In the genomic region with DNA sequence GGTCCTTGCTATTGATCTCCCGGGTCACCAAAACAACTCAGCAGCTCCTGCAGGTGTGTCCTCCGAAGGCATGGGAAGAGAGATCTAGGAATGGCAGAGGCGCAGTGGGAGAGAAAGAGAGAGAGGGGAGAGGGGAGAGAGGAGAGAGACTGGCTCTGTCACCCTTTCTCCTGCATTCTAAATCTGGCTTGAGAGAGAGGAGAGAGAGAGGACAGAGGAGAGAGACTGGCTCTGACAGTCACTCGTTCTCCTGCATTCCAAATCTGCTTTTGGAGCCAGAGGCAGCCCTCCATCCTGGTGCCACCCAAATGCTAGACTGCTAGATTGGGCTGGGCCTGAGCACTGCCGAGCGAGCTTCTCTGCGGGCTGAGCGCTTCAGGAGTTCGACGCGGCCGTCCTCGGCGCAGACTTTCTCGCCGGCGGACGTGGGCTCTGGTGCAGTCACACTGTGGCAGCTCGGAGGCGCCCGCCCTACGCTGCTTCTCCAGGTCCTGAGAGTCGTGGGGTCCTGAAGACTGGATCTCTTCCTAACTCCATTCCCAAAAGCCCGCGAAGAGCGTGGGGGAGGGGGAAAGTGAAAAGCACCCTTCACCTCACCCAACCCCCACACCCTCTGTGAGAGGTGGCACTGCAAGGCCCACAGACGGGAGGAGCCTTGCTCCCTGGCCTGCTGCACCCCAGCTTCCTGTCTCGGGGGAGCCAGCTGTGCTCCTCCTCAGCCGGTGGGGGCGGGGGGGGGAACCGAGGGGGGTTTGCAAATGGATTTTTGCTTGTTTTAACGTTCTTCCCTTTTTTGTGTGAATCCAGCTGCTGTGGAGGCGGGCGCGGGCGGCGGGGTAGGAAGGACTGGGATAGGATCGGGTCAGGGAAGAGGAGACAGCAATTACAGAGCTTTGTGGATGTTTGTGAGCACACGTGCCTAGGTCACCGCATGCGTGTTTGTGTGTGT, we compare ENCODE assay signal across 10 cellular contexts.
DNase-seq lines count a peak whose midpoint lies in the region; ATAC-seq and TF ChIP-seq lines count a peak whose summit lies in the region.
"Had no signal": no experiment of that assay in that cellular context is flagged by ENCODE, and none has a peak within 500 bp of the region (broad histone marks: within the 10 kb centered on the region; RNA-seq: fewer than 3 reads in every experiment).

No MANE protein-coding gene starts in this region.

- no peak for TF ChIP-seq POLR2A in testis (IDR thresholded peaks at IDR 0.05)

- no peak overlapping the region for H3K4me3 ChIP-seq in testis

- no peak for TF ChIP-seq CTCF in testis (IDR thresholded peaks at IDR 0.05)

- no peaks in the 10 kb centered on the region for H3K9me3 ChIP-seq in testis

- H3K27ac ChIP-seq in testis, result no peak overlapping the region

- ATAC-seq in GM19395 (IDR thresholded peaks at IDR 0.05; ENCODE audit: unreplicated experiment) (peak; percentile 72), left cardiac atrium (peak; percentile 47 to 62), sciatic nerve (peak; percentile 41)

- WGBS in testis, 2 donors, result 29 to 41% methylated on average over 18 to 41 of the region's 41 CpGs

- intact Hi-C loops in left cardiac atrium (cut with DNase I) (loop anchor here in 1 of 2 donors (10.0 kb wide), 1 partner anchor 373 kb away; no protein-coding TSS in a partner anchor), sciatic nerve (cut with DNase I) (no loop called here), testis (cut with DNase I; ENCODE audit: low total_unique reads) (no loop called here)

- no peaks in the 10 kb centered on the region for H3K27me3 ChIP-seq in testis

- DNase-seq in KBM-7 (peak; percentile 65), left cardiac atrium (no peak), sciatic nerve (ENCODE audit: low spot score) (no peak), mesenteric fat pad (ENCODE audit: low spot score) (no peak), HCEC 1CT (no peak), testis (no peak), NK-92 (lab: John Stamatoyannopoulos, UW; ENCODE audit: unreplicated experiment) (no peak)
- DNase-seq: activated B cell treated with CpG ODN at 0.5 μM for 24 hours, NCI-H2081 had no signal

- H3K36me3 ChIP-seq in testis (ENCODE audit: low read depth, missing control alignments), result no peaks in the 10 kb centered on the region

- in situ Hi-C loops in KBM-7 (cut with MboI; ENCODE audit: low pct_unique_long_range_greater_than_20kb, low sequenced_read_pairs), result loop anchor here (25.0 kb wide), 1 partner anchor 234 kb away; a partner anchor contains a TSS

- no peaks in the 10 kb centered on the region for H3K4me1 ChIP-seq in testis
